Comparison of ENCODE assay signal across 1 cellular context in genomic region chr5:132220476-132220875, GRCh38.
TF ChIP-seq lines count a peak whose summit lies in the region.

No MANE protein-coding gene starts in this region.

TF ChIP-seq in GM23338, 12 proteins besides CTCF, POLR2A, EP300 and RAD21:
- no peak for TF ChIP-seq ZNF331 (CRISPR knock-in tag; IDR thresholded peaks at IDR 0.05; ENCODE audit: low read depth)
- no peak for TF ChIP-seq ETS1 (IDR thresholded peaks at IDR 0.05)
- TF ChIP-seq EZH2phosphoT487 (IDR thresholded peaks at IDR 0.05; ENCODE audit: unreplicated experiment) = no peak
- no peak for TF ChIP-seq EZH2 (IDR thresholded peaks at IDR 0.05; ENCODE audit: low read depth, unreplicated experiment)
- TF ChIP-seq REST (IDR thresholded peaks at IDR 0.05; ENCODE audit: unreplicated experiment) = no peak
- TF ChIP-seq ZNF114 (CRISPR knock-in tag; IDR thresholded peaks at IDR 0.05) = no peak
- TF ChIP-seq CREB1 (CRISPR knock-in tag; IDR thresholded peaks at IDR 0.05; ENCODE audit: low read depth) = no peak
- TF ChIP-seq POLR2AphosphoS5 (IDR thresholded peaks at IDR 0.05; ENCODE audit: low read depth) = no peak
- TF ChIP-seq ZNF462 (CRISPR knock-in tag; IDR thresholded peaks at IDR 0.05) = no peak
- TF ChIP-seq JUNB (IDR thresholded peaks at IDR 0.05; ENCODE audit: unreplicated experiment) = no peak
- TF ChIP-seq STAT1 (IDR thresholded peaks at IDR 0.05; ENCODE audit: unreplicated experiment) = no peak
- no peak for TF ChIP-seq NANOG (IDR thresholded peaks at IDR 0.05; ENCODE audit: borderline replicate concordance)
